18 cellular contexts compared by ENCODE assay signal in the genomic region with DNA sequence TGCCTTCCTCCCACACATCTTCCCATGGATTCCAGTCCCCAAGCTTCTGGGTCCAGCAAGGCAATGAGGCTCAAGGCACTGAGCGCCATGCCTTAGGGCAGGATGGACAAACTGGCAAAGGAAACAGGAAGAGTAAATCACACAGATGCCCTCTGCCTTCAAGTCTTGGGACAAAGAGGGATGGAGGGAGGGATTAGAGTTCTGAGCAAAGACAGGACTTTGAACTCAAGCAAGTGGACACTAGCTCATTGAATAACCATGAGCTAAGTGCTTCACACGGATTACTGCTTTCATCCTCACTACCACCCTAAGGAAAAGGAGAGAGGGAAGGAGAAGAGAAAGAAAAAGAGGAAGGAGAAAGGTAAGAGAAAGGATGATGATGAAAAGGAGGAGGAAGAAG. TPM values are rescaled to one million over a fixed set of nuclear protein-coding genes. Genes with fewer than 3 reads are reported as not detected.
DNase-seq lines count a peak whose midpoint lies in the region; ATAC-seq, FAIRE-seq and TF ChIP-seq lines count a peak whose summit lies in the region.
"Had no signal": no experiment of that assay in that cellular context is flagged by ENCODE, and none has a peak within 500 bp of the region (broad histone marks: within the 10 kb centered on the region; RNA-seq: fewer than 3 reads in every experiment).

No MANE protein-coding gene starts in this region.

- no peak for DNase-seq in activated naive CD4-positive, alpha-beta T cell treated with anti-CD3 and anti-CD28 coated beads for 36 hours
- no peak for DNase-seq in H1 (ENCODE audit: low read depth in 1 of 2, low spot score in 2 of 2)
- no peak for DNase-seq in mucosa of descending colon
- no peak for DNase-seq in D341Med (ENCODE audit: low spot score)
- no peak for DNase-seq in putamen (ENCODE audit: low spot score)
- no peak for DNase-seq in transverse colon
- DNase-seq: DMS 273 treated with DMSO at 0.1 percent for 48 hours, KG1, NCI-H1436, NCI-H2029, NCI-H2171, NCI-H446 treated with DMSO at 0.1 percent for 48 hours had no signal

- no peak overlapping the region for H3K18ac ChIP-seq in H1 (ENCODE audit: extremely low read depth, low read length)

- no peak overlapping the region for H2BK5ac ChIP-seq in H1 (ENCODE audit: low read depth, low read length)

- peaks cover 29% of the 10 kb centered on the region for H3K27me3 Mint-ChIP-seq in activated naive CD4-positive, alpha-beta T cell treated with anti-CD3 and anti-CD28 coated beads, Interleukin-2, amount 50 U/mL, for 24 hours
- peaks cover 15% of the 10 kb centered on the region for H3K27me3 Mint-ChIP-seq in activated naive CD4-positive, alpha-beta T cell treated with anti-CD3 and anti-CD28 coated beads for 36 hours (ENCODE audit: low read depth)

- CTCF ChIA-PET in activated naive CD4-positive, alpha-beta T cell treated with anti-CD3 and anti-CD28 coated beads for 36 hours (lab: Charles Lee): no interaction called here
- CTCF ChIA-PET in H1 (lab: Charles Lee; ENCODE audit: partially characterized antibody): no interaction called here

- no peak overlapping the region for H2BK20ac ChIP-seq in H1 (ENCODE audit: low read length)

- TF ChIP-seq EP300 in H1 (IDR thresholded peaks at IDR 0.05; ENCODE audit: borderline replicate concordance in 1 of 2, low read depth in 2 of 2, low read length in 2 of 2): no peak
- no peak for TF ChIP-seq EP300 in transverse colon (IDR thresholded peaks at IDR 0.05; ENCODE audit: low read depth)

- no peaks in the 10 kb centered on the region for H3K79me1 ChIP-seq in H1 (ENCODE audit: low read depth, low read length)

- H3K56ac ChIP-seq in H1 (replicated peaks; ENCODE audit: insufficient read length, low read depth, low read length): no peak overlapping the region

- no peak overlapping the region for H2BK120ac ChIP-seq in H1 (replicated peaks; ENCODE audit: low read depth, low read length)

- no peak overlapping the region for H4K8ac ChIP-seq in H1 (ENCODE audit: extremely low read depth, insufficient read depth, low read length)

- peak overlapping the region; percentile 65; the same call in 1 of the 2 replicates for H2AFZ ChIP-seq in H1 (ENCODE audit: low read length)

- no peak overlapping the region for H3K4ac ChIP-seq in H1 (replicated peaks; ENCODE audit: insufficient read length, low read depth, low read length)

- H2BK15ac ChIP-seq in H1 (ENCODE audit: low read length): no peak overlapping the region

- no peak for TF ChIP-seq POLR2A in H1 (IDR thresholded peaks at IDR 0.05; ENCODE audit: control extremely low read depth in 1 of 2, low read depth in 2 of 2, low read length in 2 of 2)
- no peak for TF ChIP-seq POLR2A in transverse colon (IDR thresholded peaks at IDR 0.05)

- H3K4me2 ChIP-seq in H1 (ENCODE audit: insufficient read depth in 1 of 2, low read depth in 2 of 2, low read length in 2 of 2): no peak overlapping the region
- H3K4me2 ChIP-seq: BLaER1 had no signal

- H2AK5ac ChIP-seq in H1 (ENCODE audit: low read depth, low read length): no peak overlapping the region

- H3K79me2 ChIP-seq in H1 (ENCODE audit: control insufficient read depth in 1 of 2, insufficient read depth in 2 of 2, low read length in 2 of 2): no peaks in the 10 kb centered on the region

- in situ Hi-C loops in transverse colon (cut with MboI; ENCODE audit: low pct_ligation_motif_present in 1 of 4, low pct_unique_long_range_greater_than_20kb in 1 of 4, low sequenced_read_pairs in 3 of 4): loop anchor here in 3 of 4 donors (10.0 to 25.0 kb wide), 5 partner anchors 258 to 758 kb away; no protein-coding TSS in a partner anchor

- H3K23ac ChIP-seq in H1 (ENCODE audit: insufficient read length): no peak overlapping the region

- H3K27ac ChIP-seq in H1 (ENCODE audit: low read depth, low read length): no peak overlapping the region
- H3K27ac ChIP-seq in transverse colon: no peak overlapping the region
- H3K27ac ChIP-seq: BLaER1, RWPE1, SJSA1 had no signal

- H3K4me1 Mint-ChIP-seq in activated naive CD4-positive, alpha-beta T cell treated with anti-CD3 and anti-CD28 coated beads, Interleukin-2, amount 50 U/mL, for 24 hours: no peaks in the 10 kb centered on the region
- H3K4me1 Mint-ChIP-seq in activated naive CD4-positive, alpha-beta T cell treated with anti-CD3 and anti-CD28 coated beads for 36 hours (ENCODE audit: low read depth): no peaks in the 10 kb centered on the region

- intact Hi-C loops in activated naive CD4-positive, alpha-beta T cell treated with anti-CD3 and anti-CD28 coated beads for 36 hours (cut with micrococcal nuclease): no loop called here
- intact Hi-C loops in mucosa of descending colon (cut with DNase I, micrococcal nuclease) (no loop called here), transverse colon (cut with DNase I; ENCODE audit: low total_unique reads) (no loop called here)

- H3K27ac Mint-ChIP-seq in activated naive CD4-positive, alpha-beta T cell treated with anti-CD3 and anti-CD28 coated beads, Interleukin-2, amount 50 U/mL, for 24 hours: peak overlapping the region; percentile 42
- no peak overlapping the region for H3K27ac Mint-ChIP-seq in activated naive CD4-positive, alpha-beta T cell treated with anti-CD3 and anti-CD28 coated beads for 36 hours

- H4K20me1 ChIP-seq in H1 (replicated peaks in 1 of 2; ENCODE audit: control insufficient read depth in 1 of 2, insufficient read depth in 2 of 2, low read length in 2 of 2): no peaks in the 10 kb centered on the region
- H4K20me1 ChIP-seq: BLaER1 had no signal

- 74% methylated on average over 2 of the region's 2 CpGs; no CpG with 5 or more reads in 1 of the 2 experiments for WGBS in H1 (ENCODE audit: extremely low coverage in 1 of 2, insufficient coverage in 1 of 2, insufficient read length in 1 of 2, insufficient replicate concordance in 2 of 2, low coverage in 1 of 2, low lambda C conversion rate in 2 of 2, missing lambda C conversion rate in 1 of 2), 2 experiments
- WGBS in transverse colon (ENCODE audit: low coverage in 1 of 2), 2 donors: 33 to 80% methylated on average over 1 to 2 of the region's 2 CpGs

- no peak overlapping the region for H4K91ac ChIP-seq in H1 (replicated peaks; ENCODE audit: insufficient read length, low read length)

- H3K36me3 ChIP-seq in H1 (ENCODE audit: control insufficient read depth in 2 of 4, insufficient read depth in 4 of 4, low read length in 3 of 4) (no peaks in the 10 kb centered on the region), mucosa of descending colon (ENCODE audit: low read depth) (no peaks in the 10 kb centered on the region), transverse colon (no peaks in the 10 kb centered on the region)
- H3K36me3 ChIP-seq: BLaER1, HAP-1, SJSA1 had no signal

- TF ChIP-seq CTCF in H1 (IDR thresholded peaks at IDR 0.05; ENCODE audit: control extremely low read depth in 1 of 3, insufficient read depth in 1 of 3, low read depth in 1 of 3, low read length in 3 of 3) (no peak), mucosa of descending colon (IDR thresholded peaks at IDR 0.05) (no peak), transverse colon (IDR thresholded peaks at IDR 0.05) (no peak)

- no peak overlapping the region for H3K9ac ChIP-seq in H1 (replicated peaks in 1 of 4; ENCODE audit: extremely low read depth in 1 of 4, low read depth in 3 of 4, low read length in 3 of 4)
- H3K9ac ChIP-seq: BLaER1 had no signal

- H3K36me3 Mint-ChIP-seq in activated naive CD4-positive, alpha-beta T cell treated with anti-CD3 and anti-CD28 coated beads, Interleukin-2, amount 50 U/mL, for 24 hours: no peaks in the 10 kb centered on the region
- H3K36me3 Mint-ChIP-seq in activated naive CD4-positive, alpha-beta T cell treated with anti-CD3 and anti-CD28 coated beads for 36 hours (ENCODE audit: low read depth): no peaks in the 10 kb centered on the region

- no peak overlapping the region for H3K4me3 Mint-ChIP-seq in activated naive CD4-positive, alpha-beta T cell treated with anti-CD3 and anti-CD28 coated beads, Interleukin-2, amount 50 U/mL, for 24 hours
- H3K4me3 Mint-ChIP-seq in activated naive CD4-positive, alpha-beta T cell treated with anti-CD3 and anti-CD28 coated beads for 36 hours: no peak overlapping the region

- H3K4me3 ChIP-seq in H1 (ENCODE audit: extremely low read depth in 1 of 4, insufficient read depth in 2 of 4, low read depth in 3 of 4, low read length in 4 of 4) (no peak overlapping the region), mucosa of descending colon (no peak overlapping the region), transverse colon (no peak overlapping the region)
- H3K4me3 ChIP-seq: BLaER1, HAP-1, SJSA1 had no signal

- H3K9me3 ChIP-seq in H1 (ENCODE audit: insufficient read depth in 2 of 2, low read depth in 1 of 2, low read length in 1 of 2) (no peaks in the 10 kb centered on the region), mucosa of descending colon (no peaks in the 10 kb centered on the region), transverse colon (no peaks in the 10 kb centered on the region)
- H3K9me3 ChIP-seq: BLaER1, HAP-1 had no signal

- H3K4me1 ChIP-seq in H1 (replicated peaks in 1 of 4; ENCODE audit: control insufficient read depth in 3 of 4, insufficient read depth in 4 of 4, low read length in 3 of 4) (no peaks in the 10 kb centered on the region), mucosa of descending colon (ENCODE audit: low read depth) (no peaks in the 10 kb centered on the region), transverse colon (peaks cover 0 to 17% (median 6%) of the 10 kb centered on the region in 4 donors)
- H3K4me1 ChIP-seq: BLaER1, HAP-1 had no signal

- no peak for TF ChIP-seq RAD21 in H1 (IDR thresholded peaks at IDR 0.05 in 1 of 2, conservative IDR thresholded peaks at IDR 0.05 in 1 of 2; ENCODE audit: low read depth in 2 of 2, low read length in 2 of 2)

- POLR2A ChIA-PET in H1 (lab: Charles Lee; ENCODE audit: partially characterized antibody): interaction anchor here (0.7 to 1.0 kb wide), 2 partner anchors 9 to 254 kb away, joined by 3 read pairs; no protein-coding TSS in a partner anchor

- no peak overlapping the region for H3K14ac ChIP-seq in H1 (ENCODE audit: insufficient read length)

- H4K5ac ChIP-seq in H1 (ENCODE audit: insufficient read length, low read depth, low read length): no peak overlapping the region

- no peaks in the 10 kb centered on the region for H3K27me3 ChIP-seq in H1 (replicated peaks in 1 of 4; ENCODE audit: control insufficient read depth in 3 of 4, extremely low read depth in 1 of 4, insufficient read depth in 3 of 4, low read length in 3 of 4)
- H3K27me3 ChIP-seq in transverse colon: no peaks in the 10 kb centered on the region
- H3K27me3 ChIP-seq: BLaER1, SJSA1 had no signal

- ATAC-seq in mucosa of descending colon: peak; percentile 53
- no peak for ATAC-seq in HG02981 (IDR thresholded peaks at IDR 0.05; ENCODE audit: unreplicated experiment)

- no peak for FAIRE-seq in H1 (lab: Jason Lieb, UNC)

- H3K9me3 Mint-ChIP-seq in activated naive CD4-positive, alpha-beta T cell treated with anti-CD3 and anti-CD28 coated beads, Interleukin-2, amount 50 U/mL, for 24 hours: no peaks in the 10 kb centered on the region
- H3K9me3 Mint-ChIP-seq in activated naive CD4-positive, alpha-beta T cell treated with anti-CD3 and anti-CD28 coated beads for 36 hours: no peaks in the 10 kb centered on the region

- no peaks in the 10 kb centered on the region for H3K23me2 ChIP-seq in H1 (ENCODE audit: low read depth, low read length)

- H2BK12ac ChIP-seq in H1 (ENCODE audit: low read depth, low read length): no peak overlapping the region

RNA-seq across cellular contexts. Expression of a gene that starts 7.6 kb away (rescaled TPM):
- total RNA-seq in activated naive CD4-positive, alpha-beta T cell treated with anti-CD3 and anti-CD28 coated beads for 36 hours: under 1 TPM; 0.02 to 0.20 TPM
- 63.3 and 66.7 TPM in 2 replicates for total RNA-seq in H1 (2021; fragmentation: NEBNext Ultra II Directional; extraction: Animal tissue kit (Norgen Biotek cat#: 25700))
- 10.3 and 21.7 TPM in 2 replicates for polyA plus RNA-seq in H1 (2011; rRNA removed)
- polyA plus RNA-seq in H1 (2011; cell fraction: cytosol; rRNA removed): 10.6 TPM
- polyA plus RNA-seq in H1 (2011; cell fraction: nucleus; rRNA removed): 92.0 TPM
- 14.3 to 28.9 TPM (median 22.0 TPM) in 4 replicates for polyA plus RNA-seq in H1 (2012, experiment 1 of 2)
- 1.6 TPM for polyA plus RNA-seq in H1 (2012, experiment 2 of 2)
- 19.2 TPM for polyA plus RNA-seq in H1 (2013, experiment 1 of 2)
- polyA plus RNA-seq in H1 (2013, experiment 2 of 2): 20.2 TPM
- polyA minus RNA-seq in H1 (2011; rRNA and poly(A)+ RNA removed): 87.9 and 131 TPM in 2 replicates
- 100 TPM for polyA minus RNA-seq in H1 (2011; cell fraction: cytosol; rRNA and poly(A)+ RNA removed)
- polyA minus RNA-seq in H1 (2011; cell fraction: nucleus; rRNA and poly(A)+ RNA removed): 293 TPM
- total RNA-seq in mucosa of descending colon (100 to 1,000 TPM; 209 to 356 (median 288) TPM), transverse colon (100 to 1,000 TPM; 197 to 753 (median 410) TPM)

Comparison
In these comparisons a context has a peak if more than half of its experiments do, and no peak if none do; other contexts are left out.
1. RNA of a gene that starts 7.6 kb away (total RNA-seq): 197 to 753 TPM in transverse colon, 209 to 356 TPM in mucosa of descending colon and 63.3 to 66.7 TPM in H1; 0.02 to 0.20 TPM in activated naive CD4-positive, alpha-beta T cell treated with anti-CD3 and anti-CD28 coated beads for 36 hours; every median in the first group is over 10 times any median in the second.